Comparison of ENCODE assay signal across 20 cellular contexts in genomic region chr7:51446785-51447184, GRCh38.
"Had no signal": no experiment of that assay in that cellular context is flagged by ENCODE, and none has a peak within 500 bp of the region (broad histone marks: within the 10 kb centered on the region; RNA-seq: fewer than 3 reads in every experiment).

No MANE protein-coding gene starts in this region.

- H3K36me3 Mint-ChIP-seq: stimulated activated naive B cell treated with anti-CD40 and anti-IgM and Interleukin-4, amounts not matched to agents 10 μg/mL and 1 μg/mL and 100 μg/mL, for 72 hours had no signal

- H3K27me3 Mint-ChIP-seq: dendritic cell treated with granulocyte-macrophage colony-stimulating factor and Interleukin-4, amounts not matched to agents 40 ng/mL and 50 ng/mL, for 4 days; stimulated activated naive B cell treated with anti-CD40 and anti-IgM and Interleukin-4, amounts not matched to agents 10 μg/mL and 1 μg/mL and 100 μg/mL, for 72 hours had no signal

- H3K4me3 Mint-ChIP-seq: dendritic cell treated with granulocyte-macrophage colony-stimulating factor and Interleukin-4, amounts not matched to agents 40 ng/mL and 50 ng/mL, for 4 days; naive thymus-derived CD4-positive, alpha-beta T cell; stimulated activated naive B cell treated with anti-CD40 and anti-IgM and Interleukin-4, amounts not matched to agents 10 μg/mL and 1 μg/mL and 100 μg/mL, for 72 hours; stimulated activated naive CD8-positive, alpha-beta T cell treated with anti-CD3 and anti-CD28 coated beads, Interleukin-15, amount 100 ng/mL, for 72 hours had no signal

- H3K4me1 ChIP-seq: esophagus squamous epithelium, right atrium auricular region, sigmoid colon, testis, tibial nerve had no signal

- H3K4me1 Mint-ChIP-seq: naive thymus-derived CD4-positive, alpha-beta T cell; stimulated activated naive B cell treated with anti-CD40 and anti-IgM and Interleukin-4, amounts not matched to agents 10 μg/mL and 1 μg/mL and 100 μg/mL, for 72 hours; stimulated activated naive CD8-positive, alpha-beta T cell treated with anti-CD3 and anti-CD28 coated beads, Interleukin-15, amount 100 ng/mL, for 72 hours had no signal

- H3K36me3 ChIP-seq: esophagus squamous epithelium, ovary, right atrium auricular region, sigmoid colon, tibial nerve had no signal

- H3K9me3 ChIP-seq: esophagus squamous epithelium, ovary, right atrium auricular region, sigmoid colon, testis had no signal

- H3K27ac ChIP-seq: esophagus squamous epithelium, hepatocyte, ovary, right atrium auricular region, sigmoid colon, skin epidermis, testis, tibial nerve had no signal

- DNase-seq: esophagus squamous epithelium; foreskin fibroblast; head of caudate nucleus; mammary epithelial cell; naive thymus-derived CD4-positive, alpha-beta T cell; nucleus accumbens; ovary; sigmoid colon; stimulated activated CD4-positive, alpha-beta T cell treated with anti-CD3 and anti-CD28 coated beads, Interleukin-2, amount 100 ng/mL, for 24 hours; stimulated activated CD4-positive, alpha-beta T cell treated with anti-CD3 and anti-CD28 coated beads, Interleukin-4, amount 100 ng/mL, for 4 hours; stimulated activated naive B cell treated with anti-CD40 and anti-IgM and Interleukin-4, amounts not matched to agents 10 μg/mL and 1 μg/mL and 100 μg/mL, for 72 hours; stimulated activated naive CD8-positive, alpha-beta T cell treated with anti-CD3 and anti-CD28 coated beads, Interleukin-15, amount 100 ng/mL, for 72 hours; testis had no signal

- H2AFZ ChIP-seq: hepatocyte had no signal

- H3K27ac Mint-ChIP-seq: dendritic cell treated with granulocyte-macrophage colony-stimulating factor and Interleukin-4, amounts not matched to agents 40 ng/mL and 50 ng/mL, for 4 days; naive thymus-derived CD4-positive, alpha-beta T cell; stimulated activated naive B cell treated with anti-CD40 and anti-IgM and Interleukin-4, amounts not matched to agents 10 μg/mL and 1 μg/mL and 100 μg/mL, for 72 hours had no signal

- H3K79me2 ChIP-seq: hepatocyte had no signal

- H3K4me2 ChIP-seq: hepatocyte had no signal

- H3K27me3 ChIP-seq: esophagus squamous epithelium, hepatocyte, ovary, right atrium auricular region, sigmoid colon, testis, tibial nerve had no signal

- H3K4me3 ChIP-seq: esophagus squamous epithelium, hepatocyte, ovary, right atrium auricular region, sigmoid colon, skin epidermis, tibial nerve had no signal

- ATAC-seq: left lobe of liver; naive thymus-derived CD4-positive, alpha-beta T cell; stimulated activated naive B cell treated with anti-CD40 and anti-IgM and Interleukin-4, amounts not matched to agents 10 μg/mL and 1 μg/mL and 100 μg/mL, for 72 hours; stimulated activated naive CD8-positive, alpha-beta T cell treated with anti-CD3 and anti-CD28 coated beads, Interleukin-15, amount 100 ng/mL, for 72 hours had no signal

- FAIRE-seq: colon had no signal
